In genomic region chr10:13684252-13684791, GRCh38 we compare ENCODE assay signal across 10 cellular contexts.
DNase-seq lines count a peak whose midpoint lies in the region; ATAC-seq and TF ChIP-seq lines count a peak whose summit lies in the region.
"Had no signal": no experiment of that assay in that cellular context is flagged by ENCODE, and none has a peak within 500 bp of the region (broad histone marks: within the 10 kb centered on the region; RNA-seq: fewer than 3 reads in every experiment).

No MANE protein-coding gene starts in this region.

- intact Hi-C loops in esophagus muscularis mucosa (cut with DNase I) (no loop called here), upper lobe of right lung (cut with DNase I) (no loop called here)

- WGBS in esophagus muscularis mucosa: 18% methylated on average over 17 of the region's 17 CpGs

- no peak for TF ChIP-seq POLR2A in esophagus muscularis mucosa (IDR thresholded peaks at IDR 0.05; ENCODE audit: low read depth)

- H3K36me3 Mint-ChIP-seq in activated T-helper 17 cell treated with anti-CD3 and anti-CD28 coated beads, Interleukin-2, amount 50 U/mL, for 72 hours (ENCODE audit: low read depth): no peaks in the 10 kb centered on the region
- H3K36me3 Mint-ChIP-seq: stimulated activated naive B cell treated with anti-CD40 and anti-IgM and Interleukin-4, amounts not matched to agents 10 μg/mL and 1 μg/mL and 100 μg/mL, for 72 hours had no signal

- H3K36me3 ChIP-seq in esophagus muscularis mucosa (peaks cover 0 to 18% (median 8%) of the 10 kb centered on the region in 4 donors), muscle layer of colon (ENCODE audit: insufficient read depth, low read length) (peaks cover 11% of the 10 kb centered on the region), upper lobe of right lung (no peaks in the 10 kb centered on the region)

- no peak overlapping the region for H3K9ac ChIP-seq in muscle layer of colon (ENCODE audit: low read length)

- DNase-seq in NCI-H2227 (lab: John Stamatoyannopoulos, UW; ENCODE audit: unreplicated experiment) (peak; percentile 1), NCI-H2227 treated with DMSO at 0.1 percent for 48 hours (lab: John Stamatoyannopoulos, UW) (no peak), esophagus muscularis mucosa (ENCODE audit: extremely low spot score) (no peak), upper lobe of right lung (peak; percentile 70), foreskin keratinocyte (no peak)
- DNase-seq in activated CD4-positive, alpha-beta T cell treated with anti-CD3 and anti-CD28 coated beads for 1 hour: no peak
- DNase-seq: RPMI8226; stimulated activated naive B cell treated with anti-CD40 and anti-IgM and Interleukin-4, amounts not matched to agents 10 μg/mL and 1 μg/mL and 100 μg/mL, for 72 hours had no signal

- no peak for TF ChIP-seq EP300 in esophagus muscularis mucosa (IDR thresholded peaks at IDR 0.05)

- no peaks in the 10 kb centered on the region for H3K9me3 Mint-ChIP-seq in activated T-helper 17 cell treated with anti-CD3 and anti-CD28 coated beads, Interleukin-2, amount 50 U/mL, for 72 hours
- H3K9me3 Mint-ChIP-seq: stimulated activated naive B cell treated with anti-CD40 and anti-IgM and Interleukin-4, amounts not matched to agents 10 μg/mL and 1 μg/mL and 100 μg/mL, for 72 hours had no signal

- no peak overlapping the region for H3K4me3 Mint-ChIP-seq in activated T-helper 17 cell treated with anti-CD3 and anti-CD28 coated beads, Interleukin-2, amount 50 U/mL, for 72 hours
- H3K4me3 Mint-ChIP-seq: stimulated activated naive B cell treated with anti-CD40 and anti-IgM and Interleukin-4, amounts not matched to agents 10 μg/mL and 1 μg/mL and 100 μg/mL, for 72 hours had no signal

- H3K27ac Mint-ChIP-seq in activated T-helper 17 cell treated with anti-CD3 and anti-CD28 coated beads, Interleukin-2, amount 50 U/mL, for 72 hours: no peak overlapping the region
- H3K27ac Mint-ChIP-seq: stimulated activated naive B cell treated with anti-CD40 and anti-IgM and Interleukin-4, amounts not matched to agents 10 μg/mL and 1 μg/mL and 100 μg/mL, for 72 hours had no signal

- H3K9me3 ChIP-seq in esophagus muscularis mucosa (no peaks in the 10 kb centered on the region), muscle layer of colon (ENCODE audit: low read length) (no peaks in the 10 kb centered on the region), upper lobe of right lung (no peaks in the 10 kb centered on the region)

- H3K4me1 Mint-ChIP-seq in activated T-helper 17 cell treated with anti-CD3 and anti-CD28 coated beads, Interleukin-2, amount 50 U/mL, for 72 hours: no peaks in the 10 kb centered on the region

- peak overlapping the region; percentile 71 to 82 (median 81) for H3K27ac ChIP-seq in esophagus muscularis mucosa (replicated peaks in 1 of 4)
- H3K27ac ChIP-seq in muscle layer of colon (ENCODE audit: low read depth, low read length): peak overlapping the region; percentile 62
- peak overlapping the region; percentile 53 for H3K27ac ChIP-seq in upper lobe of right lung
- no peak overlapping the region for H3K27ac ChIP-seq in foreskin keratinocyte

- H3K27me3 Mint-ChIP-seq in activated T-helper 17 cell treated with anti-CD3 and anti-CD28 coated beads, Interleukin-2, amount 50 U/mL, for 72 hours: peaks cover 4% of the 10 kb centered on the region

- peak; percentile 72 for ATAC-seq in upper lobe of right lung
- no peak for ATAC-seq in foreskin keratinocyte
- no peak for ATAC-seq in activated T-helper 17 cell treated with anti-CD3 and anti-CD28 coated beads, Interleukin-2, amount 50 U/mL, for 72 hours (replicated peaks)
- ATAC-seq: stimulated activated naive B cell treated with anti-CD40 and anti-IgM and Interleukin-4, amounts not matched to agents 10 μg/mL and 1 μg/mL and 100 μg/mL, for 72 hours had no signal

- H3K4me1 ChIP-seq in esophagus muscularis mucosa: peaks cover 48 to 51% (median 49%) of the 10 kb centered on the region in 4 donors
- H3K4me1 ChIP-seq in muscle layer of colon (ENCODE audit: insufficient read depth, low read length): peaks cover 55% of the 10 kb centered on the region
- H3K4me1 ChIP-seq in upper lobe of right lung: peaks cover 21% of the 10 kb centered on the region
- peaks cover 5% of the 10 kb centered on the region for H3K4me1 ChIP-seq in foreskin keratinocyte

- H3K4me3 ChIP-seq in esophagus muscularis mucosa (peak overlapping the region; percentile 7 to 26 (median 16)), muscle layer of colon (ENCODE audit: low read depth in 1 of 2, low read length in 2 of 2) (no peak overlapping the region), upper lobe of right lung (no peak overlapping the region)

- H3K27me3 ChIP-seq in esophagus muscularis mucosa (no peaks in the 10 kb centered on the region), muscle layer of colon (ENCODE audit: control insufficient read depth in 1 of 2, insufficient read depth in 2 of 2, low read length in 2 of 2) (no peaks in the 10 kb centered on the region), upper lobe of right lung (no peaks in the 10 kb centered on the region), foreskin keratinocyte (no peaks in the 10 kb centered on the region)

- TF ChIP-seq CTCF in esophagus muscularis mucosa (IDR thresholded peaks at IDR 0.05) (no peak), upper lobe of right lung (IDR thresholded peaks at IDR 0.05) (no peak), foreskin keratinocyte (conservative IDR thresholded peaks at IDR 0.05) (no peak)

Comparison
In these comparisons a context has a peak if more than half of its experiments do, and no peak if none do; other contexts are left out.
1. DNase-seq: peak in NCI-H2227 (single experiment) and upper lobe of right lung (single experiment); none in NCI-H2227 treated with DMSO at 0.1 percent for 48 hours (single experiment), esophagus muscularis mucosa (single experiment), foreskin keratinocyte (0 of 2) and activated CD4-positive, alpha-beta T cell treated with anti-CD3 and anti-CD28 coated beads for 1 hour (single experiment).
2. H3K4me3 ChIP-seq: peak in esophagus muscularis mucosa (4 of 4); none in muscle layer of colon (0 of 2) and upper lobe of right lung (single experiment).